In genomic region chr14:93648440-93649168, GRCh38 we compare ENCODE assay signal across 9 cellular contexts.
DNase-seq lines count a peak whose midpoint lies in the region; ATAC-seq and TF ChIP-seq lines count a peak whose summit lies in the region.
"Had no signal": no experiment of that assay in that cellular context is flagged by ENCODE, and none has a peak within 500 bp of the region (broad histone marks: within the 10 kb centered on the region; RNA-seq: fewer than 3 reads in every experiment).

No MANE protein-coding gene starts in this region.

- ATAC-seq in GM21526 (IDR thresholded peaks at IDR 0.05; ENCODE audit: low FRiP score, unreplicated experiment) (no peak), HG02763 (IDR thresholded peaks at IDR 0.05; ENCODE audit: unreplicated experiment) (no peak)

- no peak overlapping the region for H3K27ac Mint-ChIP-seq in progenitor cell of endocrine pancreas
- H3K27ac Mint-ChIP-seq: activated B cell treated with CpG ODN at 0.5 μM for 24 hours had no signal

- peaks cover 6% of the 10 kb centered on the region for H3K9me3 Mint-ChIP-seq in progenitor cell of endocrine pancreas (ENCODE audit: low read depth)

- no peaks in the 10 kb centered on the region for H3K36me3 Mint-ChIP-seq in progenitor cell of endocrine pancreas (ENCODE audit: insufficient read depth)

- no peak overlapping the region for H3K4me3 ChIP-seq in NB4 (ENCODE audit: low read depth, low read length)

- TF ChIP-seq POLR2A in NB4 (IDR thresholded peaks at IDR 0.05; ENCODE audit: extremely low read depth, insufficient read length): no peak

- no peaks in the 10 kb centered on the region for H3K27me3 Mint-ChIP-seq in progenitor cell of endocrine pancreas

- no peak overlapping the region for H3K4me3 Mint-ChIP-seq in progenitor cell of endocrine pancreas (ENCODE audit: low read depth)
- H3K4me3 Mint-ChIP-seq: activated B cell treated with CpG ODN at 0.5 μM for 24 hours had no signal

- DNase-seq in SIG-M5 treated with dmso at 0.1 percent for 504 hours (lab: John Stamatoyannopoulos, UW; ENCODE audit: unreplicated experiment) (peak; percentile 49), SIG-M5 (lab: John Stamatoyannopoulos, UW) (no peak), NB4 (ENCODE audit: low read depth) (peak; percentile 40), progenitor cell of endocrine pancreas (ENCODE audit: low spot score, unreplicated experiment) (no peak), NCI-H2029 treated with DMSO at 0.1 percent for 48 hours (lab: John Stamatoyannopoulos, UW) (no peak)
- DNase-seq in activated naive CD4-positive, alpha-beta T cell treated with anti-CD3 and anti-CD28 coated beads, Interleukin-2, amount 50 U/mL, for 16 hours: peak; percentile 31
- DNase-seq: activated B cell treated with CpG ODN at 0.5 μM for 24 hours had no signal

- peaks cover 1% of the 10 kb centered on the region for H3K4me1 Mint-ChIP-seq in progenitor cell of endocrine pancreas (ENCODE audit: low read depth)
- H3K4me1 Mint-ChIP-seq: activated B cell treated with CpG ODN at 0.5 μM for 24 hours had no signal

- TF ChIP-seq CTCF in NB4 (IDR thresholded peaks at IDR 0.05; ENCODE audit: low read depth, low read length) (peak; percentile 36), progenitor cell of endocrine pancreas (IDR thresholded peaks at IDR 0.05; ENCODE audit: unreplicated experiment) (peak; percentile 57)

Comparison
In these comparisons a context has a peak if more than half of its experiments do, and no peak if none do; other contexts are left out.
1. DNase-seq: peak in SIG-M5 treated with dmso at 0.1 percent for 504 hours (single experiment), NB4 (single experiment) and activated naive CD4-positive, alpha-beta T cell treated with anti-CD3 and anti-CD28 coated beads, Interleukin-2, amount 50 U/mL, for 16 hours (single experiment); none in SIG-M5 (single experiment), progenitor cell of endocrine pancreas (single experiment) and NCI-H2029 treated with DMSO at 0.1 percent for 48 hours (single experiment).